In genomic region chrX:123994730-123995129, GRCh38 we compare ENCODE assay signal across 27 cellular contexts. TPM values are rescaled to one million over a fixed set of nuclear protein-coding genes. Genes with fewer than 3 reads are reported as not detected.
DNase-seq lines count a peak whose midpoint lies in the region; ATAC-seq, FAIRE-seq and TF ChIP-seq lines count a peak whose summit lies in the region.
"Had no signal": no experiment of that assay in that cellular context is flagged by ENCODE, and none has a peak within 500 bp of the region (broad histone marks: within the 10 kb centered on the region; RNA-seq: fewer than 3 reads in every experiment).

No MANE protein-coding gene starts in this region.

- peak overlapping the region; percentile 7 to 61 for H3K4me3 Mint-ChIP-seq in CD14-positive monocyte
- no peak overlapping the region for H3K4me3 Mint-ChIP-seq in memory B cell
- H3K4me3 Mint-ChIP-seq: activated T-cell treated with anti-CD3 and anti-CD28 coated beads, Interleukin-2, amount 50 U/mL, for 24 hours; stimulated activated effector memory CD8-positive, alpha-beta T cell treated with anti-CD3 and anti-CD28 coated beads, Interleukin-12 subunit alpha, Interleukin-12 subunit beta, amount 100 ng/mL, for 72 hours; T-cell had no signal

- H3K4me1 Mint-ChIP-seq in CD14-positive monocyte (peaks cover 35% of the 10 kb centered on the region), memory B cell (peaks cover 25% of the 10 kb centered on the region)

- no peak for DNase-seq in CD14-positive monocyte (ENCODE audit: low spot score)
- DNase-seq in GM19239 (ENCODE audit: insufficient read length, low spot score), result no peak
- no peak for DNase-seq in Panc1 (ENCODE audit: low read depth, low spot score)
- no peak for DNase-seq in memory B cell (ENCODE audit: low spot score in 2 of 2)
- no peak for DNase-seq in SHP77 treated with DMSO at 0.1 percent for 48 hours (lab: John Stamatoyannopoulos, UW)
- no peak for DNase-seq in midbrain (lab: John Stamatoyannopoulos, UW)
- DNase-seq: activated CD4-positive, alpha-beta T cell treated with anti-CD3 and anti-CD28 coated beads, Interleukin-2, amount 50 U/mL, for 1 hour; activated CD4-positive, CD25-positive, alpha-beta regulatory T cell; activated gamma-delta T cell treated with Interleukin-2 at 50 U/mL for 16 hours; activated T-cell treated with anti-CD3 and anti-CD28 coated beads, Interleukin-2, amount 50 U/mL, for 24 hours; DND-41; foreskin fibroblast; left ventricle myocardium inferior; MG63; naive thymus-derived CD8-positive, alpha-beta T cell; NCI-H1436; NCI-H2081 treated with DMSO at 0.1 percent for 48 hours; NCI-H226; T-cell; upper lobe of left lung had no signal

- H3K4me1 ChIP-seq in Panc1 (ENCODE audit: control insufficient read depth, insufficient read depth, low read length), result peaks cover 9% of the 10 kb centered on the region; the same call in 1 of the 2 replicates

- no peaks in the 10 kb centered on the region for H3K36me3 ChIP-seq in Panc1 (ENCODE audit: control insufficient read depth, insufficient read depth, low read length)
- H3K36me3 ChIP-seq: left ventricle myocardium inferior, upper lobe of left lung had no signal

- POLR2A ChIA-PET in Panc1 (lab: Charles Lee), result interaction anchor here (0.5 kb wide), 1 partner anchor 14 kb away, joined by 3 read pairs; no protein-coding TSS in a partner anchor

- TSS peak; percentile 17 for BruUV-seq in Panc1 (replicated peaks; lab: Mats Ljungman, UMichigan)

- H3K36me3 Mint-ChIP-seq in CD14-positive monocyte, result peaks cover 2 to 5% of the 10 kb centered on the region in 2 donors
- peaks cover 10% of the 10 kb centered on the region for H3K36me3 Mint-ChIP-seq in memory B cell

- FAIRE-seq in GM19239 (lab: Jason Lieb, UNC), result peak; percentile 82
- FAIRE-seq: keratinocyte had no signal

- H3K27ac Mint-ChIP-seq in CD14-positive monocyte, result peak overlapping the region; percentile 84 to 95 (median 88)
- peak overlapping the region; percentile 86 for H3K27ac Mint-ChIP-seq in memory B cell
- H3K27ac Mint-ChIP-seq: activated T-cell treated with anti-CD3 and anti-CD28 coated beads, Interleukin-2, amount 50 U/mL, for 24 hours; stimulated activated effector memory CD8-positive, alpha-beta T cell treated with anti-CD3 and anti-CD28 coated beads, Interleukin-12 subunit alpha, Interleukin-12 subunit beta, amount 100 ng/mL, for 72 hours; T-cell had no signal

- ATAC-seq in Panc1, result no peak
- ATAC-seq in memory B cell (ENCODE audit: low read depth), result peak; percentile 62
- ATAC-seq in GM21825 (IDR thresholded peaks at IDR 0.05; ENCODE audit: unreplicated experiment), result no peak
- no peak for ATAC-seq in GM21619 (IDR thresholded peaks at IDR 0.05; ENCODE audit: unreplicated experiment)
- ATAC-seq: naive thymus-derived CD8-positive, alpha-beta T cell; stimulated activated effector memory CD8-positive, alpha-beta T cell treated with anti-CD3 and anti-CD28 coated beads, Interleukin-12 subunit alpha, Interleukin-12 subunit beta, amount 100 ng/mL, for 72 hours; T-cell had no signal

- H3K9me3 Mint-ChIP-seq in CD14-positive monocyte (peaks cover 0 to 2% (median 0%) of the 10 kb centered on the region in 7 donors), memory B cell (no peaks in the 10 kb centered on the region)
- H3K9me3 Mint-ChIP-seq: activated T-cell treated with anti-CD3 and anti-CD28 coated beads, Interleukin-2, amount 50 U/mL, for 24 hours; naive thymus-derived CD8-positive, alpha-beta T cell; stimulated activated effector memory CD8-positive, alpha-beta T cell treated with anti-CD3 and anti-CD28 coated beads, Interleukin-12 subunit alpha, Interleukin-12 subunit beta, amount 100 ng/mL, for 72 hours; T-cell had no signal

- no peak overlapping the region for H3K27ac ChIP-seq in Panc1 (ENCODE audit: low read length)
- H3K27ac ChIP-seq: C4-2B, coronary artery, KMS-11, left ventricle myocardium inferior, upper lobe of left lung had no signal

- intact Hi-C loops in CD14-positive monocyte (cut with micrococcal nuclease), result no loop called here
- intact Hi-C loops in Panc1 (cut with micrococcal nuclease; ENCODE audit: unreplicated experiment), result no loop called here

- no peak overlapping the region for H3K4me3 ChIP-seq in Panc1 (ENCODE audit: low read depth in 2 of 2, low read length in 2 of 2)
- H3K4me3 ChIP-seq: coronary artery, left ventricle myocardium inferior, MG63, upper lobe of left lung had no signal

- TF ChIP-seq CTCF in CD14-positive monocyte (IDR thresholded peaks at IDR 0.05) (no peak), Panc1 (IDR thresholded peaks at IDR 0.05) (no peak)

- in situ Hi-C loops in Panc1 (cut with HindIII; ENCODE audit: low pct_unique_long_range_greater_than_20kb, low sequenced_read_pairs), result no loop called here

- H3K9me3 ChIP-seq in Panc1 (ENCODE audit: control insufficient read depth, insufficient read depth, low read depth, low read length), result no peaks in the 10 kb centered on the region
- H3K9me3 ChIP-seq: left ventricle myocardium inferior, MG63, upper lobe of left lung had no signal

- H3K27me3 Mint-ChIP-seq in CD14-positive monocyte (ENCODE audit: low read depth in 3 of 3), result no peaks in the 10 kb centered on the region
- no peaks in the 10 kb centered on the region for H3K27me3 Mint-ChIP-seq in memory B cell
- H3K27me3 Mint-ChIP-seq: activated T-cell treated with anti-CD3 and anti-CD28 coated beads, Interleukin-2, amount 50 U/mL, for 24 hours; naive thymus-derived CD8-positive, alpha-beta T cell; T-cell had no signal

- no peaks in the 10 kb centered on the region for H3K27me3 ChIP-seq in Panc1 (ENCODE audit: control insufficient read depth, insufficient read depth, low read length)
- H3K27me3 ChIP-seq: MG63, upper lobe of left lung had no signal

- CTCF ChIA-PET in Panc1 (lab: Charles Lee), result no interaction called here

RNA-seq across cellular contexts. Expression of gene STAG2, which starts 33.2 kb away (rescaled TPM):
- polyA plus RNA-seq in CD14-positive monocyte, result 10 to 100 TPM; 40.9 to 56.2 TPM
- 94.5 TPM for total RNA-seq in Panc1 (2021; ENCODE audit: unreplicated experiment)
- polyA plus RNA-seq in Panc1 (2012; ENCODE audit: insufficient read length), result 38.5 TPM
